1 cellular context compared by ENCODE assay signal in the genomic region with DNA sequence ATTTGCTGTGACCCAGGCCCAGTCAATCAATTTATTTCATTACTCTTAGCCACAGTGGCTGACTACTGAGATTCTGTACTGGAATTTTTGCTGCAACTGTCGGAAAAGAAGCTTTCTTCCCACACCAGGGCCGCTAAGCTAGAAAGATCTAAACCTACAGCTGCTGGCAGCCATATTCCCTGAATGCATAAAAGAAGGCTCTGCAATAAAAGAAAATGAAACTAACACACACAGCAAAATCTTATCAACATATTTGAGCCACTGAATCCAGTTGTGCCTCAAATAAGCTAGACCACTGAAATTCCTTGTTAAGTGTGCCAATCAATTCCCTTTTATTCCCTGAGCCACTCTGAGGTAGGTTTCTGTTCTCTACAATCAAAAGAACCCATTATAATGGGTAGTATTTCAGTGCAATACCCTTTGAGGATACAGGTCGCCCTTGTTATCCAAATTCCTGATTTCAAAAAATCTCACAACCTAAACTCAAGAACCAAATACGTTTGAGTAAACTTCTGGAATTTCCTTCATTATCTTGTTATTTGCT.
TF ChIP-seq lines count a peak whose summit lies in the region.

No MANE protein-coding gene starts in this region.

TF ChIP-seq in endothelial cell of umbilical vein, 7 proteins besides CTCF, POLR2A, EP300 and RAD21:
- TF ChIP-seq, protein P1, sequence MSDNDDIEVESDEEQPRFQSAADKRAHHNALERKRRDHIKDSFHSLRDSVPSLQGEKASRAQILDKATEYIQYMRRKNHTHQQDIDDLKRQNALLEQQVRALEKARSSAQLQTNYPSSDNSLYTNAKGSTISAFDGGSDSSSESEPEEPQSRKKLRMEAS (IDR thresholded peaks at IDR 0.05; ENCODE audit: insufficient read depth, insufficient read length) = no peak
- TF ChIP-seq POLR2AphosphoS5 (IDR thresholded peaks at IDR 0.05; ENCODE audit: insufficient read depth, low read depth, low read length) = no peak
- no peak for TF ChIP-seq MYC (IDR thresholded peaks at IDR 0.05; ENCODE audit: low read depth, low read length)
- TF ChIP-seq FOS (IDR thresholded peaks at IDR 0.05; ENCODE audit: borderline replicate concordance, insufficient read depth, low read length) = no peak
- TF ChIP-seq EZH2 (IDR thresholded peaks at IDR 0.05; ENCODE audit: borderline replicate concordance, low read depth, low read length, severe bottlenecking) = no peak
- no peak for TF ChIP-seq JUN (IDR thresholded peaks at IDR 0.05; ENCODE audit: borderline replicate concordance, insufficient read depth, insufficient read length, low read depth)
- no peak for TF ChIP-seq GATA2 (IDR thresholded peaks at IDR 0.05; ENCODE audit: insufficient read depth, insufficient read length, low read depth, low read length)
